ENCODE assay signal across 8 cellular contexts in the genomic region with DNA sequence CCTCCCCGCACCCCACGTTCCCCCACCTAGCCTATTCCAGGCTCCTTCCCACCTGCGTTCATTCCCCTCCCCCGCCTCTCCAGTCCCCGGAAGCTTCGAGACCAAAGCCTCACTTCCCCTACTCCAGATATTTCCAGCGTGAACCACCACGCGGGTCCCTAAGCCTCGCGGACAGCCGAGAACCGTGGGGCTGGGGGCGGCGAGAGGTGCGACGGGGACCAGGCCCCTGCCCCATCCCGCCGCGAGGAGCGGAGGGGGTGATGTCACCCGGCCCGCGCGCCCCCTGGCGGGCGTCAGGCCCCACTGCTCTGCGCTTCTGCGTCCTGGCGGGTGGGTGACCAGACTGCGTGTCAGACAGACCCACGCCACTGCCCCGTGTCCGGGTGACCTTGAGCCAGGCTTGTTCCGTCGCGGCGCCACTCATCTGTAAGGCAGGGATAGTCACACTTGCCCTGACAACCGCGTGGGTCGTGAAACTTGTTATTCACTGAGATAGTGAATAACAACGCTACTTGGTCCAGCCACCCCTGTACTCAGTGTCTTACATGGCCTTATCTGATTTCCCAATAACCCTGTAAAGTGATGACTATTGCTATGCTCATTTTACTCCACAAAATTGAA. TPM values are rescaled to one million over a fixed set of nuclear protein-coding genes. Genes with fewer than 3 reads are reported as not detected.
DNase-seq lines count a peak whose midpoint lies in the region; ATAC-seq and TF ChIP-seq lines count a peak whose summit lies in the region.

No MANE protein-coding gene starts in this region.

- peak; percentile 10 to 44 for TF ChIP-seq POLR2A in thyroid gland (IDR thresholded peaks at IDR 0.05)

- H3K4me1 ChIP-seq in HUES64 (ENCODE audit: insufficient read depth, low read length) (peaks cover 16% of the 10 kb centered on the region), thyroid gland (peaks cover 31 to 34% of the 10 kb centered on the region in 2 donors)

- WGBS in HUES64, result 3% methylated on average over 42 of the region's 42 CpGs
- WGBS in thyroid gland, 2 donors, result 3 to 8% methylated on average over 16 to 34 of the region's 42 CpGs

- H3K27ac ChIP-seq in HUES64 (ENCODE audit: low read depth, low read length) (no peak overlapping the region), thyroid gland (peak overlapping the region; percentile 96 to 99 (median 97))

- peak overlapping the region; percentile 92 for H3K27ac Mint-ChIP-seq in glutamatergic neuron (ENCODE audit: unreplicated experiment)

- H3K4me3 ChIP-seq in HUES64 (ENCODE audit: low read length) (peak overlapping the region; percentile 58), thyroid gland (replicated peaks in 1 of 3) (peak overlapping the region in 2 of 3 donors; percentile 55 to 85)

- H3K4me3 Mint-ChIP-seq in glutamatergic neuron (ENCODE audit: unreplicated experiment), result peak overlapping the region; percentile 77

- H3K27me3 ChIP-seq in HUES64 (ENCODE audit: insufficient read depth, low read length) (no peaks in the 10 kb centered on the region), thyroid gland (no peaks in the 10 kb centered on the region)

- intact Hi-C loops in thyroid gland (cut with DNase I), result loop anchor here (5.0 to 10.0 kb wide), 2 partner anchors 66 to 143 kb away; no protein-coding TSS in a partner anchor

- H3K36me3 ChIP-seq in HUES64 (ENCODE audit: insufficient read depth, low read length) (peaks cover 24% of the 10 kb centered on the region), thyroid gland (peaks cover 0 to 2% of the 10 kb centered on the region in 2 donors)

- TF ChIP-seq CTCF in glutamatergic neuron (IDR thresholded peaks at IDR 0.05; ENCODE audit: partially characterized antibody, unreplicated experiment) (peak; percentile 99), omental fat pad (IDR thresholded peaks at IDR 0.05) (peak in 2 of 3 donors; percentile 76 to 99), thyroid gland (IDR thresholded peaks at IDR 0.05) (peak; percentile 93 to 98 (median 96))

- peaks cover 11% of the 10 kb centered on the region for H3K27me3 Mint-ChIP-seq in glutamatergic neuron (ENCODE audit: unreplicated experiment)

- H3K9ac ChIP-seq in HUES64 (ENCODE audit: low read depth, low read length), result peak overlapping the region; percentile 54

- peak; percentile 62 for DNase-seq in DMS114 treated with DMSO at 0.1 percent for 48 hours (lab: John Stamatoyannopoulos, UW; ENCODE audit: unreplicated experiment)
- peak; percentile 62 for DNase-seq in SK-MEL-5 (ENCODE audit: low read depth, low spot score)
- DNase-seq in activated naive CD4-positive, alpha-beta T cell treated with anti-CD3 and anti-CD28 coated beads, Interleukin-2, amount 50 U/mL, for 16 hours, result peak; percentile 80
- peak; percentile 87 for DNase-seq in glutamatergic neuron
- DNase-seq in omental fat pad (ENCODE audit: low spot score), result peak; percentile 77
- peak; percentile 80 to 84 for DNase-seq in thyroid gland

- ATAC-seq in GM21381 (IDR thresholded peaks at IDR 0.05; ENCODE audit: unreplicated experiment), result peak; percentile 90
- ATAC-seq in omental fat pad (ENCODE audit: low FRiP score), result peak; percentile 82

- H3K9me3 Mint-ChIP-seq in glutamatergic neuron (ENCODE audit: unreplicated experiment), result peaks cover 7% of the 10 kb centered on the region

- H3K9me3 ChIP-seq in HUES64 (ENCODE audit: insufficient read depth, low read depth, low read length), result no peaks in the 10 kb centered on the region
- H3K9me3 ChIP-seq in thyroid gland, result no peaks in the 10 kb centered on the region

- H3K36me3 Mint-ChIP-seq in glutamatergic neuron (ENCODE audit: unreplicated experiment), result no peaks in the 10 kb centered on the region

- peaks cover 31% of the 10 kb centered on the region for H3K4me1 Mint-ChIP-seq in glutamatergic neuron (ENCODE audit: low read depth, unreplicated experiment)

- in situ Hi-C loops in SK-MEL-5 (cut with HindIII; ENCODE audit: low pct_unique_long_range_greater_than_20kb, low sequenced_read_pairs), result no loop called here

RNA-seq across cellular contexts. Expression of a gene that starts 9.0 kb away (rescaled TPM):
- polyA plus RNA-seq in HUES64 (2013, experiment 1 of 2), result 1,640 TPM
- 1,626 TPM for polyA plus RNA-seq in HUES64 (2013, experiment 2 of 2)
- 1,764 and 1,784 TPM in 2 replicates for total RNA-seq in SK-MEL-5 (2014; rRNA removed; shearing (Covaris generic))
- polyA plus RNA-seq in SK-MEL-5 (2015; cell fraction: cytosol; rRNA removed), result 1,325 and 1,525 TPM in 2 replicates
- 608 and 680 TPM in 2 replicates for polyA plus RNA-seq in SK-MEL-5 (2015; cell fraction: nucleus; rRNA removed)
- total RNA-seq in glutamatergic neuron (ENCODE audit: unreplicated experiment), result 771 TPM
- total RNA-seq in omental fat pad, result 1,000 to 10,000 TPM in 1 of 4 donors, 100 to 1,000 TPM in 3; 553 to 1,198 (median 846) TPM
- total RNA-seq in thyroid gland, result 100 to 1,000 TPM; 556 to 669 (median 586) TPM

RNA-seq across cellular contexts. Expression of a gene that starts 14.5 kb away (rescaled TPM):
- polyA plus RNA-seq in HUES64 (2013, experiment 1 of 2), result 140 TPM
- 142 TPM for polyA plus RNA-seq in HUES64 (2013, experiment 2 of 2)
- 8.6 and 9.3 TPM in 2 replicates for total RNA-seq in SK-MEL-5 (2014; rRNA removed; shearing (Covaris generic))
- 30.6 and 38.5 TPM in 2 replicates for polyA plus RNA-seq in SK-MEL-5 (2015; cell fraction: cytosol; rRNA removed)
- 97.8 and 99.2 TPM in 2 replicates for polyA plus RNA-seq in SK-MEL-5 (2015; cell fraction: nucleus; rRNA removed)
- total RNA-seq in glutamatergic neuron (ENCODE audit: unreplicated experiment), result 20.0 TPM
- 100 to 1,000 TPM in 1 of 4 donors, 10 to 100 TPM in 3; 61.7 to 317 (median 87.0) TPM for total RNA-seq in omental fat pad
- total RNA-seq in thyroid gland, result 10 to 100 TPM; 39.7 to 83.3 (median 55.8) TPM

RNA-seq across cellular contexts. Expression of a gene that starts 19.4 kb away (rescaled TPM):
- polyA plus RNA-seq in HUES64 (2013, experiment 1 of 2), result 30.4 TPM
- polyA plus RNA-seq in HUES64 (2013, experiment 2 of 2), result 35.2 TPM
- total RNA-seq in SK-MEL-5 (2014; rRNA removed; shearing (Covaris generic)), result 334 and 361 TPM in 2 replicates
- polyA plus RNA-seq in SK-MEL-5 (2015; cell fraction: cytosol; rRNA removed), result 481 and 517 TPM in 2 replicates
- polyA plus RNA-seq in SK-MEL-5 (2015; cell fraction: nucleus; rRNA removed), result 123 and 129 TPM in 2 replicates
- total RNA-seq in glutamatergic neuron (ENCODE audit: unreplicated experiment), result 71.8 TPM
- 10 to 100 TPM; 25.3 to 31.9 (median 30.4) TPM for total RNA-seq in omental fat pad
- total RNA-seq in thyroid gland, result 10 to 100 TPM; 28.5 to 46.5 (median 41.8) TPM

RNA-seq across cellular contexts. Expression of a gene that starts 21.2 kb away (rescaled TPM):
- 3.7 TPM for polyA plus RNA-seq in HUES64 (2013, experiment 1 of 2)
- 3.9 TPM for polyA plus RNA-seq in HUES64 (2013, experiment 2 of 2)
- total RNA-seq in SK-MEL-5 (2014; rRNA removed; shearing (Covaris generic)), result not detected in 2 replicates
- not detected in 2 replicates for polyA plus RNA-seq in SK-MEL-5 (2015; cell fraction: cytosol; rRNA removed)
- not detected in 2 replicates for polyA plus RNA-seq in SK-MEL-5 (2015; cell fraction: nucleus; rRNA removed)
- total RNA-seq in glutamatergic neuron (ENCODE audit: unreplicated experiment) (0.91 TPM), omental fat pad (10 to 100 TPM in 1 of 4 donors, 1 to 10 TPM in 2, not detected in 1; 1.9 to 15.8 (median 2.4) TPM), thyroid gland (not detected)

RNA-seq across cellular contexts. Expression of a gene that starts 27.4 kb away (rescaled TPM):
- polyA plus RNA-seq in HUES64 (2013, experiment 1 of 2), result 8.9 TPM
- polyA plus RNA-seq in HUES64 (2013, experiment 2 of 2), result 10.3 TPM
- 11.6 and 12.5 TPM in 2 replicates for total RNA-seq in SK-MEL-5 (2014; rRNA removed; shearing (Covaris generic))
- 13.1 and 18.3 TPM in 2 replicates for polyA plus RNA-seq in SK-MEL-5 (2015; cell fraction: cytosol; rRNA removed)
- polyA plus RNA-seq in SK-MEL-5 (2015; cell fraction: nucleus; rRNA removed), result 7.1 and 15.4 TPM in 2 replicates
- total RNA-seq in glutamatergic neuron (ENCODE audit: unreplicated experiment) (15.3 TPM), omental fat pad (10 to 100 TPM; 13.1 to 25.5 (median 15.3) TPM), thyroid gland (10 to 100 TPM in 2 of 4 donors, 1 to 10 TPM in 2; 5.1 to 16.9 (median 13.2) TPM)
